Comparison of ENCODE assay signal across 9 cellular contexts in genomic region chr6:78436335-78436734, GRCh38.
A peak's percentile ranks its signal among the peaks of the same experiment; 100 is the strongest.
DNase-seq lines count a peak whose midpoint lies in the region; ATAC-seq, FAIRE-seq and TF ChIP-seq lines count a peak whose summit lies in the region.
"Had no signal": no experiment of that assay in that cellular context is flagged by ENCODE, and none has a peak within 500 bp of the region (broad histone marks: within the 10 kb centered on the region; RNA-seq: fewer than 3 reads in every experiment).

No MANE protein-coding gene starts in this region.

- no peaks in the 10 kb centered on the region for H3K9me3 Mint-ChIP-seq in astrocyte (ENCODE audit: unreplicated experiment)

- H2AFZ ChIP-seq in astrocyte (ENCODE audit: low read depth, low read length): no peak overlapping the region

- H3K27me3 ChIP-seq in astrocyte (ENCODE audit: insufficient read depth, low read length): no peaks in the 10 kb centered on the region
- no peaks in the 10 kb centered on the region for H3K27me3 ChIP-seq in pancreas

- H3K4me2 ChIP-seq in astrocyte (ENCODE audit: low read length): no peak overlapping the region

- no peak overlapping the region for H3K4me3 ChIP-seq in astrocyte (ENCODE audit: insufficient read depth, low read depth, low read length)
- H3K4me3 ChIP-seq in pancreas: no peak overlapping the region

- intact Hi-C loops in pancreas (cut with DNase I): no loop called here

- DNase-seq in GM03348 (ENCODE audit: low spot score) (peak; percentile 27), HTR-8/SVneo (ENCODE audit: insufficient read length, low spot score) (peak; percentile 1), astrocyte (ENCODE audit: low read depth) (peak; percentile 8), lung microvascular endothelial cell (ENCODE audit: low read depth in 2 of 2) (peak; percentile 38 to 48), ecto neural progenitor cell (ENCODE audit: low spot score) (no peak), pancreas (no peak), NCI-H1436 (lab: John Stamatoyannopoulos, UW) (no peak)
- DNase-seq: stimulated activated CD4-positive, alpha-beta T cell treated with anti-CD3 and anti-CD28 coated beads, Interleukin-12 subunit alpha, Interleukin-12 subunit beta, amount 100 ng/mL, for 4 hours had no signal

- H3K27ac ChIP-seq in astrocyte (ENCODE audit: low read depth, low read length): no peak overlapping the region
- no peak overlapping the region for H3K27ac ChIP-seq in pancreas

- H3K36me3 ChIP-seq in astrocyte (ENCODE audit: insufficient read depth, low read length) (no peaks in the 10 kb centered on the region), pancreas (no peaks in the 10 kb centered on the region)

- no peak overlapping the region for H3K9ac ChIP-seq in astrocyte (ENCODE audit: low read length)

- no peak overlapping the region for H3K4me3 Mint-ChIP-seq in astrocyte (ENCODE audit: unreplicated experiment)

- no peak for FAIRE-seq in HTR-8/SVneo (lab: Jason Lieb, UNC)
- peak; percentile 20 for FAIRE-seq in astrocyte (lab: Jason Lieb, UNC)
- FAIRE-seq in pancreas (lab: Jason Lieb, UNC): no peak

- H3K9me3 ChIP-seq in astrocyte (ENCODE audit: insufficient read depth, low read depth, low read length) (no peaks in the 10 kb centered on the region), pancreas (no peaks in the 10 kb centered on the region)

- no peaks in the 10 kb centered on the region for H3K4me1 Mint-ChIP-seq in astrocyte (ENCODE audit: low read depth, unreplicated experiment)

- H3K4me1 ChIP-seq in astrocyte (ENCODE audit: insufficient read depth, low read length): no peaks in the 10 kb centered on the region
- H3K4me1 ChIP-seq in pancreas: no peaks in the 10 kb centered on the region

- no peaks in the 10 kb centered on the region for H4K20me1 ChIP-seq in astrocyte (ENCODE audit: insufficient read depth, low read length)

- no peaks in the 10 kb centered on the region for H3K79me2 ChIP-seq in astrocyte (ENCODE audit: insufficient read depth, low read length)

- TF ChIP-seq CTCF in astrocyte (IDR thresholded peaks at IDR 0.05; ENCODE audit: insufficient read depth, low read depth, low read length): peak; percentile 28
- TF ChIP-seq CTCF in pancreas (IDR thresholded peaks at IDR 0.05): no peak

- no peak overlapping the region for H3K27ac Mint-ChIP-seq in astrocyte (ENCODE audit: unreplicated experiment)

- ATAC-seq in HG03097 (IDR thresholded peaks at IDR 0.05; ENCODE audit: low FRiP score, unreplicated experiment) (no peak), pancreas (no peak)

- no peaks in the 10 kb centered on the region for H3K27me3 Mint-ChIP-seq in astrocyte (ENCODE audit: low read depth, unreplicated experiment)

- no peaks in the 10 kb centered on the region for H3K36me3 Mint-ChIP-seq in astrocyte (ENCODE audit: low read depth, unreplicated experiment)

Comparison
In these comparisons a context has a peak if more than half of its experiments do, and no peak if none do; other contexts are left out.
1. DNase-seq: peak in GM03348 (single experiment), HTR-8/SVneo (single experiment), astrocyte (single experiment) and lung microvascular endothelial cell (2 of 2); none in ecto neural progenitor cell (single experiment), pancreas (0 of 6) and NCI-H1436 (single experiment).